ENCODE assay signal across 2 cellular contexts in the genomic region with DNA sequence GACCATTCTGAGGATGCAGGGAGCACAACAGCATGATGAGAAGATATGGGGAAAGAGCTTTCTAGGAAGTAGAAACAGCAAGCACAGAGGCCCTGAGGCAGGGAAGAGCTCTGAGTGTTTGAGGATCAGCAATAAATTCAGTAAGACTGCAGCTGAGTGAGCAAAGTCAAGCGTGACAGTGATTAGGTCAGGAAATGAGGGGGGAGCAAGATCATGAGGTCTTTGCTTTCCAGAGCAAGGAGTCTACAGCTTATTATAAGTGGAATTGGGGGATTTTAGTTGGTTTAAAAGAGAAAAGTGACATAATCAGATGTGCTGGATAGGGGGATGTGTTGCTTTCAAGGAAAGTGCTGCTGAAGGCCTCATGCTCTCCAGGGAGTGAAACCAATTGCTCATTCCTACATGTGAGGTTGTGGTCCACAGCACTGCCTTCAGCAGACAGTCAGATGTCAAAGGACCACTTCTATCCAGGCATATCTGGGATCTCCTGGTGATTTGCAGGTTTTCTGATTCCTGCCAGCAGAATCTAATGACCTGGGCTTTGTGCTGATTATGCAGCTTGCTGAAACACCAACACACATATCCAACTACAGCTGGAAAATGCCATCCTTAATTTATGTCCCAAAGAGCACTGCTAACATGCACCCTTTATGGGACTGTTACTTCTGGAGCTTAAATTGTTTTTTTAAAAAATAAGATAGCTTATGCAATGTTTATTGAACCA.
TF ChIP-seq lines count a peak whose summit lies in the region.

No MANE protein-coding gene starts in this region.

TF ChIP-seq in IMR-90, 13 proteins besides CTCF, POLR2A, EP300 and RAD21:
- TF ChIP-seq, protein P1, sequence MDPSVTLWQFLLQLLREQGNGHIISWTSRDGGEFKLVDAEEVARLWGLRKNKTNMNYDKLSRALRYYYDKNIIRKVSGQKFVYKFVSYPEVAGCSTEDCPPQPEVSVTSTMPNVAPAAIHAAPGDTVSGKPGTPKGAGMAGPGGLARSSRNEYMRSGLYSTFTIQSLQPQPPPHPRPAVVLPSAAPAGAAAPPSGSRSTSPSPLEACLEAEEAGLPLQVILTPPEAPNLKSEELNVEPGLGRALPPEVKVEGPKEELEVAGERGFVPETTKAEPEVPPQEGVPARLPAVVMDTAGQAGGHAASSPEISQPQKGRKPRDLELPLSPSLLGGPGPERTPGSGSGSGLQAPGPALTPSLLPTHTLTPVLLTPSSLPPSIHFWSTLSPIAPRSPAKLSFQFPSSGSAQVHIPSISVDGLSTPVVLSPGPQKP (IDR thresholded peaks at IDR 0.05; ENCODE audit: borderline replicate concordance, low read depth, low read length) = no peak
- TF ChIP-seq SMC3 (IDR thresholded peaks at IDR 0.05; ENCODE audit: low read depth, low read length) (no peak), RCOR1 (IDR thresholded peaks at IDR 0.05; ENCODE audit: insufficient replicate concordance, low read length) (no peak), CHD1 (IDR thresholded peaks at IDR 0.05; ENCODE audit: low read depth, low read length) (no peak), RFX5 (IDR thresholded peaks at IDR 0.05; ENCODE audit: low read depth, low read length) (no peak), CEBPB (IDR thresholded peaks at IDR 0.05; ENCODE audit: low read depth, low read length) (no peak), BHLHE40 (IDR thresholded peaks at IDR 0.05; ENCODE audit: low read depth, low read length) (no peak), NFE2L2 (IDR thresholded peaks at IDR 0.05; ENCODE audit: low read depth, low read length) (no peak), MXI1 (IDR thresholded peaks at IDR 0.05; ENCODE audit: borderline replicate concordance, low read depth, low read length) (no peak), FOS (IDR thresholded peaks at IDR 0.05; ENCODE audit: low read depth, low read length) (no peak), MAZ (IDR thresholded peaks at IDR 0.05; ENCODE audit: borderline replicate concordance, low read depth, low read length) (no peak), MAFK (IDR thresholded peaks at IDR 0.05; ENCODE audit: low read depth, low read length) (no peak)
- TF ChIP-seq, protein P2, sequence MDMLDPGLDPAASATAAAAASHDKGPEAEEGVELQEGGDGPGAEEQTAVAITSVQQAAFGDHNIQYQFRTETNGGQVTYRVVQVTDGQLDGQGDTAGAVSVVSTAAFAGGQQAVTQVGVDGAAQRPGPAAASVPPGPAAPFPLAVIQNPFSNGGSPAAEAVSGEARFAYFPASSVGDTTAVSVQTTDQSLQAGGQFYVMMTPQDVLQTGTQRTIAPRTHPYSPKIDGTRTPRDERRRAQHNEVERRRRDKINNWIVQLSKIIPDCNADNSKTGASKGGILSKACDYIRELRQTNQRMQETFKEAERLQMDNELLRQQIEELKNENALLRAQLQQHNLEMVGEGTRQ (IDR thresholded peaks at IDR 0.05; ENCODE audit: low read depth, low read length) = no peak
TF ChIP-seq in IMR-90: peak in this region for 0.

TF ChIP-seq in H1, 55 proteins besides CTCF, POLR2A, EP300 and RAD21:
- TF ChIP-seq SP4 (IDR thresholded peaks at IDR 0.05; ENCODE audit: low read length) (no peak), CHD1 (IDR thresholded peaks at IDR 0.05; ENCODE audit: low read depth, low read length) (no peak), SUZ12 (IDR thresholded peaks at IDR 0.05; ENCODE audit: low read length) (no peak), SAP30 (IDR thresholded peaks at IDR 0.05; ENCODE audit: insufficient read depth, insufficient replicate concordance, low read length) (no peak), YY1 (IDR thresholded peaks at IDR 0.05; ENCODE audit: low read depth, low read length) (no peak), SIN3A (conservative IDR thresholded peaks at IDR 0.05 in 1 of 2, IDR thresholded peaks at IDR 0.05 in 1 of 2; ENCODE audit: low read depth in 1 of 2, low read length in 2 of 2) (no peak), SRF (IDR thresholded peaks at IDR 0.05; ENCODE audit: low read depth, low read length) (no peak), CHD2 (IDR thresholded peaks at IDR 0.05; ENCODE audit: low read length) (no peak)
- TF ChIP-seq, protein P3, sequence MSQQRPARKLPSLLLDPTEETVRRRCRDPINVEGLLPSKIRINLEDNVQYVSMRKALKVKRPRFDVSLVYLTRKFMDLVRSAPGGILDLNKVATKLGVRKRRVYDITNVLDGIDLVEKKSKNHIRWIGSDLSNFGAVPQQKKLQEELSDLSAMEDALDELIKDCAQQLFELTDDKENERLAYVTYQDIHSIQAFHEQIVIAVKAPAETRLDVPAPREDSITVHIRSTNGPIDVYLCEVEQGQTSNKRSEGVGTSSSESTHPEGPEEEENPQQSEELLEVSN (IDR thresholded peaks at IDR 0.05) = no peak
